ENCODE assay signal across 17 cellular contexts in genomic region chr6:150752409-150752808, GRCh38.
"Had no signal": no experiment of that assay in that cellular context is flagged by ENCODE, and none has a peak within 500 bp of the region (broad histone marks: within the 10 kb centered on the region; RNA-seq: fewer than 3 reads in every experiment).

No MANE protein-coding gene starts in this region.

- H3K4me1 Mint-ChIP-seq: activated CD8-positive, alpha-beta memory T cell treated with anti-CD3 and anti-CD28 coated beads, Interleukin-2, amount 10 ng/mL, durations not matched to agents 7 days and 5 days; activated naive CD4-positive, alpha-beta T cell treated with anti-CD3 and anti-CD28 coated beads, Interleukin-2, amount 10 ng/mL, durations not matched to agents 7 days and 5 days; T-cell had no signal

- H3K9me3 ChIP-seq: ascending aorta, tibial artery had no signal

- H3K9me3 Mint-ChIP-seq: activated naive CD4-positive, alpha-beta T cell treated with anti-CD3 and anti-CD28 coated beads, Interleukin-2, amount 10 ng/mL, durations not matched to agents 7 days and 5 days; activated T-helper 2 cell treated with anti-CD3 and anti-CD28 coated beads, Interferon-gamma antibody, Interleukin-2, Interleukin-4, amounts not matched to agents 10 μg/mL and 5 μg/mL and 100 μg/mL, durations not matched to agents 14 hours and 24 hours and 36 hours; T-cell had no signal

- H3K27ac Mint-ChIP-seq: activated CD8-positive, alpha-beta memory T cell treated with anti-CD3 and anti-CD28 coated beads, Interleukin-2, amount 10 ng/mL, durations not matched to agents 7 days and 5 days; activated naive CD4-positive, alpha-beta T cell treated with anti-CD3 and anti-CD28 coated beads, Interleukin-2, amount 10 ng/mL, durations not matched to agents 7 days and 5 days; activated T-helper 2 cell treated with anti-CD3 and anti-CD28 coated beads, Interferon-gamma antibody, Interleukin-2, Interleukin-4, amounts not matched to agents 10 μg/mL and 5 μg/mL and 100 μg/mL, durations not matched to agents 14 hours and 24 hours and 36 hours; stimulated activated naive B cell treated with anti-CD40 and anti-IgM and Interleukin-4, amounts not matched to agents 10 μg/mL and 1 μg/mL and 100 μg/mL, for 72 hours; T-cell had no signal

- H2AFZ ChIP-seq: parathyroid adenoma had no signal

- H3K27me3 ChIP-seq: ascending aorta, dorsolateral prefrontal cortex had no signal

- DNase-seq: activated CD4-positive, alpha-beta T cell treated with anti-CD3 and anti-CD28 coated beads for 1 hour; activated CD4-positive, alpha-beta T cell treated with anti-CD3 and anti-CD28 coated beads, Interleukin-2, amount 50 U/mL, for 48 hours; activated CD8-positive, alpha-beta memory T cell treated with anti-CD3 and anti-CD28 coated beads, Interleukin-2, amount 10 ng/mL, durations not matched to agents 7 days and 5 days; activated naive CD4-positive, alpha-beta T cell treated with anti-CD3 and anti-CD28 coated beads, Interleukin-2, amount 10 ng/mL, durations not matched to agents 7 days and 5 days; activated T-cell treated with anti-CD3 and anti-CD28 coated beads, Interleukin-2, amount 50 U/mL, for 1 hour; dorsolateral prefrontal cortex; glutamatergic neuron; left ventricle myocardium superior; mesendoderm; stimulated activated naive B cell treated with anti-CD40 and anti-IgM and Interleukin-4, amounts not matched to agents 10 μg/mL and 1 μg/mL and 100 μg/mL, for 72 hours; T-cell; T-helper 9 cell; tibial artery had no signal

- H3K4me1 ChIP-seq: ascending aorta, tibial artery had no signal

- H3K27me3 Mint-ChIP-seq: activated CD8-positive, alpha-beta memory T cell treated with anti-CD3 and anti-CD28 coated beads, Interleukin-2, amount 10 ng/mL, durations not matched to agents 7 days and 5 days; activated naive CD4-positive, alpha-beta T cell treated with anti-CD3 and anti-CD28 coated beads, Interleukin-2, amount 10 ng/mL, durations not matched to agents 7 days and 5 days; stimulated activated naive B cell treated with anti-CD40 and anti-IgM and Interleukin-4, amounts not matched to agents 10 μg/mL and 1 μg/mL and 100 μg/mL, for 72 hours; T-cell had no signal

- H3K4me3 ChIP-seq: ascending aorta, tibial artery had no signal

- H3K36me3 Mint-ChIP-seq: activated CD8-positive, alpha-beta memory T cell treated with anti-CD3 and anti-CD28 coated beads, Interleukin-2, amount 10 ng/mL, durations not matched to agents 7 days and 5 days; activated naive CD4-positive, alpha-beta T cell treated with anti-CD3 and anti-CD28 coated beads, Interleukin-2, amount 10 ng/mL, durations not matched to agents 7 days and 5 days; T-cell had no signal

- H3K27ac ChIP-seq: ascending aorta, parathyroid adenoma, tibial artery, VCaP had no signal

- H3K36me3 ChIP-seq: ascending aorta, tibial artery had no signal

- H3K4me3 Mint-ChIP-seq: activated CD8-positive, alpha-beta memory T cell treated with anti-CD3 and anti-CD28 coated beads, Interleukin-2, amount 10 ng/mL, durations not matched to agents 7 days and 5 days; activated naive CD4-positive, alpha-beta T cell treated with anti-CD3 and anti-CD28 coated beads, Interleukin-2, amount 10 ng/mL, durations not matched to agents 7 days and 5 days; stimulated activated naive B cell treated with anti-CD40 and anti-IgM and Interleukin-4, amounts not matched to agents 10 μg/mL and 1 μg/mL and 100 μg/mL, for 72 hours; T-cell had no signal
